Comparison of ENCODE assay signal across 1 cellular context in the genomic region with DNA sequence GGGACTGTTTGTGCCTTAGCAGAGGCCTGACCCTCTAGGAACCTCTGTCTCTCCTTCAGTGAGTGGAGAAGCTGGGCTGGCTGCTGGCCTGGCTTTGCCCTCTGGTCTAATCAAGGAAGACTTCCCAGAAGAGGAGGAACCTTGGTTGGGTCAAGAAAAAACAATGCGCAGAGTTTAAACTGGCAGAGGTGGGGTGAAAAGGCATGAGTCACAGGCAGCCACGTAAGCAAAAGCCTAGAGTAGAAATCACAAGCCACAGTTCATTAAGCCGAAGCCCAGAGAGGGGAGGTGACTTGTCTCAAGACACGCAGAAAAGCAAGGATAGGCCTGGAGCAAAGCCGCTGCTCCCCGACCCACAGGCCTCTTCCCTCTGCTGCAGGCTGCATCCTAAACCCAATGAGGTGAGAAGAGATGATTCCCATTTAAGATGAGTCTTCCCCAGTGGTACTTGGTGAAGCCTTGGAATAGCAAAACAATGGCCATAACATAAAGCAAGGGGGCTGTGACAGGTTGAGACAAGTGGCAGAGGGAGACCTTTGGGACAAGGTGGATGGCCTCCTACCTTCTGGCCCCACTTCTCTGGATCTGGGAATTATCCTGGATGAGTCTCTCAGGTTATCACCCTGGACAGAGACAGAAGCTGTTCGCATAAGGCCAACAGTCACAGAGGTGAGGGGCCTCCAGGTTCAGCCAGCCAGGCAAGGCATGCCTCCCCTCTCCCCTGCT.
TF ChIP-seq lines count a peak whose summit lies in the region.

No MANE protein-coding gene starts in this region.

TF ChIP-seq in K562, 482 proteins besides CTCF, POLR2A, EP300 and RAD21 (continued from another document and continues in another):
- TF ChIP-seq, protein P1, sequence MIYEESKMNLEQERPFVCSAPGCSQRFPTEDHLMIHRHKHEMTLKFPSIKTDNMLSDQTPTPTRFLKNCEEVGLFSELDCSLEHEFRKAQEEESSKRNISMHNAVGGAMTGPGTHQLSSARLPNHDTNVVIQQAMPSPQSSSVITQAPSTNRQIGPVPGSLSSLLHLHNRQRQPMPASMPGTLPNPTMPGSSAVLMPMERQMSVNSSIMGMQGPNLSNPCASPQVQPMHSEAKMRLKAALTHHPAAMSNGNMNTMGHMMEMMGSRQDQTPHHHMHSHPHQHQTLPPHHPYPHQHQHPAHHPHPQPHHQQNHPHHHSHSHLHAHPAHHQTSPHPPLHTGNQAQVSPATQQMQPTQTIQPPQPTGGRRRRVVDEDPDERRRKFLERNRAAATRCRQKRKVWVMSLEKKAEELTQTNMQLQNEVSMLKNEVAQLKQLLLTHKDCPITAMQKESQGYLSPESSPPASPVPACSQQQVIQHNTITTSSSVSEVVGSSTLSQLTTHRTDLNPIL (CRISPR knock-in tag; IDR thresholded peaks at IDR 0.05): no peak
- TF ChIP-seq U2AF1 (optimal IDR thresholded peaks at IDR 0.05; ENCODE audit: low read depth, low read length) (no peak), KDM2B (CRISPR knock-in tag; IDR thresholded peaks at IDR 0.05) (no peak), ZSCAN29 (IDR thresholded peaks at IDR 0.05) (peak; percentile 74; the same call in 1 of the 2 replicates), SRSF7 (optimal IDR thresholded peaks at IDR 0.05; ENCODE audit: low read depth, low read length) (no peak), TBL1XR1 (IDR thresholded peaks at IDR 0.05; ENCODE audit: low read length in 2 of 2) (peak in 1 of 2 experiments; percentile 12; a peak in 1 of 4 replicates), NR2C2 (CRISPR knock-in tag; IDR thresholded peaks at IDR 0.05) (no peak), NR2C2 (tag; IDR thresholded peaks at IDR 0.05) (peak; percentile 71), FOXK2 (conservative IDR thresholded peaks at IDR 0.05 in 1 of 2, IDR thresholded peaks at IDR 0.05 in 1 of 2; ENCODE audit: low read depth in 2 of 2) (no peak; a peak in 1 of 4 replicates), PTBP1 (IDR thresholded peaks at IDR 0.05; ENCODE audit: low read depth, low read length) (peak; percentile 37; the same call in 1 of the 2 replicates), MAFK (IDR thresholded peaks at IDR 0.05; ENCODE audit: low read length) (peak; percentile 64; the same call in 1 of the 2 replicates), CBX1 (IDR thresholded peaks at IDR 0.05; ENCODE audit: low read depth) (no peak), SAFB2 (IDR thresholded peaks at IDR 0.05; ENCODE audit: borderline replicate concordance, low read depth, low read length, severe bottlenecking) (no peak), HMG20A (CRISPR knock-in tag; conservative IDR thresholded peaks at IDR 0.05) (no peak), NBN (IDR thresholded peaks at IDR 0.05; ENCODE audit: low read depth) (peak; percentile 57; the same call in 1 of the 2 replicates), ZNF830 (CRISPR knock-in tag; IDR thresholded peaks at IDR 0.05) (no peak), HDGF (IDR thresholded peaks at IDR 0.05) (peak; percentile 56; the same call in 1 of the 2 replicates), ZC3H11A (IDR thresholded peaks at IDR 0.05; ENCODE audit: low read depth, low read length) (no peak), TEAD2 (tag; IDR thresholded peaks at IDR 0.05) (peak; percentile 43; the same call in 1 of the 2 replicates), MAFF (IDR thresholded peaks at IDR 0.05; ENCODE audit: low read length) (peak; percentile 66), POLR2AphosphoS2 (IDR thresholded peaks at IDR 0.05; ENCODE audit: low read length) (no peak), PYGO2 (tag; IDR thresholded peaks at IDR 0.05) (no peak), CBX8 (IDR thresholded peaks at IDR 0.05; ENCODE audit: borderline replicate concordance, extremely low read depth, low read depth, low read length, poor library complexity, severe bottlenecking) (no peak), TEAD4 (IDR thresholded peaks at IDR 0.05; ENCODE audit: low read length) (no peak), TEAD4 (CRISPR knock-in tag; IDR thresholded peaks at IDR 0.05; ENCODE audit: borderline replicate concordance) (no peak), RBM15 (IDR thresholded peaks at IDR 0.05; ENCODE audit: insufficient read depth, low read length) (no peak), TRIM24 (IDR thresholded peaks at IDR 0.05) (0 out of 4 replicates have a peak, but pooled peaks of 1 of the 2 experiments have one; percentile 55), LCOR (CRISPR knock-in tag; IDR thresholded peaks at IDR 0.05) (no peak), TOE1 (IDR thresholded peaks at IDR 0.05; ENCODE audit: borderline replicate concordance) (0 out of 2 replicates have a peak, but pooled peaks have one; percentile 12), TOE1 (CRISPR knock-in tag; IDR thresholded peaks at IDR 0.05; ENCODE audit: borderline replicate concordance, low read depth) (no peak), ZNF184 (CRISPR knock-in tag; IDR thresholded peaks at IDR 0.05) (no peak)
- TF ChIP-seq, protein P2, sequence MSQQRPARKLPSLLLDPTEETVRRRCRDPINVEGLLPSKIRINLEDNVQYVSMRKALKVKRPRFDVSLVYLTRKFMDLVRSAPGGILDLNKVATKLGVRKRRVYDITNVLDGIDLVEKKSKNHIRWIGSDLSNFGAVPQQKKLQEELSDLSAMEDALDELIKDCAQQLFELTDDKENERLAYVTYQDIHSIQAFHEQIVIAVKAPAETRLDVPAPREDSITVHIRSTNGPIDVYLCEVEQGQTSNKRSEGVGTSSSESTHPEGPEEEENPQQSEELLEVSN (IDR thresholded peaks at IDR 0.05; ENCODE audit: borderline replicate concordance in 1 of 2, extremely low read depth in 1 of 2, insufficient read depth in 1 of 2, insufficient read length in 1 of 2, low read depth in 1 of 2, low read length in 1 of 2, poor library complexity in 1 of 2, severe bottlenecking in 1 of 2): no peak
- TF ChIP-seq, protein P3, sequence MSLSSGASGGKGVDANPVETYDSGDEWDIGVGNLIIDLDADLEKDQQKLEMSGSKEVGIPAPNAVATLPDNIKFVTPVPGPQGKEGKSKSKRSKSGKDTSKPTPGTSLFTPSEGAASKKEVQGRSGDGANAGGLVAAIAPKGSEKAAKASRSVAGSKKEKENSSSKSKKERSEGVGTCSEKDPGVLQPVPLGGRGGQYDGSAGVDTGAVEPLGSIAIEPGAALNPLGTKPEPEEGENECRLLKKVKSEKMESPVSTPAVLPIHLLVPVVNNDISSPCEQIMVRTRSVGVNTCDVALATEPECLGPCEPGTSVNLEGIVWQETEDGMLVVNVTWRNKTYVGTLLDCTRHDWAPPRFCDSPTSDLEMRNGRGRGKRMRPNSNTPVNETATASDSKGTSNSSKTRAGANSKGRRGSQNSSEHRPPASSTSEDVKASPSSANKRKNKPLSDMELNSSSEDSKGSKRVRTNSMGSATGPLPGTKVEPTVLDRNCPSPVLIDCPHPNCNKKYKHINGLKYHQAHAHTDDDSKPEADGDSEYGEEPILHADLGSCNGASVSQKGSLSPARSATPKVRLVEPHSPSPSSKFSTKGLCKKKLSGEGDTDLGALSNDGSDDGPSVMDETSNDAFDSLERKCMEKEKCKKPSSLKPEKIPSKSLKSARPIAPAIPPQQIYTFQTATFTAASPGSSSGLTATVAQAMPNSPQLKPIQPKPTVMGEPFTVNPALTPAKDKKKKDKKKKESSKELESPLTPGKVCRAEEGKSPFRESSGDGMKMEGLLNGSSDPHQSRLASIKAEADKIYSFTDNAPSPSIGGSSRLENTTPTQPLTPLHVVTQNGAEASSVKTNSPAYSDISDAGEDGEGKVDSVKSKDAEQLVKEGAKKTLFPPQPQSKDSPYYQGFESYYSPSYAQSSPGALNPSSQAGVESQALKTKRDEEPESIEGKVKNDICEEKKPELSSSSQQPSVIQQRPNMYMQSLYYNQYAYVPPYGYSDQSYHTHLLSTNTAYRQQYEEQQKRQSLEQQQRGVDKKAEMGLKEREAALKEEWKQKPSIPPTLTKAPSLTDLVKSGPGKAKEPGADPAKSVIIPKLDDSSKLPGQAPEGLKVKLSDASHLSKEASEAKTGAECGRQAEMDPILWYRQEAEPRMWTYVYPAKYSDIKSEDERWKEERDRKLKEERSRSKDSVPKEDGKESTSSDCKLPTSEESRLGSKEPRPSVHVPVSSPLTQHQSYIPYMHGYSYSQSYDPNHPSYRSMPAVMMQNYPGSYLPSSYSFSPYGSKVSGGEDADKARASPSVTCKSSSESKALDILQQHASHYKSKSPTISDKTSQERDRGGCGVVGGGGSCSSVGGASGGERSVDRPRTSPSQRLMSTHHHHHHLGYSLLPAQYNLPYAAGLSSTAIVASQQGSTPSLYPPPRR (CRISPR knock-in tag; IDR thresholded peaks at IDR 0.05; ENCODE audit: borderline replicate concordance): no peak
- TF ChIP-seq, protein P4, sequence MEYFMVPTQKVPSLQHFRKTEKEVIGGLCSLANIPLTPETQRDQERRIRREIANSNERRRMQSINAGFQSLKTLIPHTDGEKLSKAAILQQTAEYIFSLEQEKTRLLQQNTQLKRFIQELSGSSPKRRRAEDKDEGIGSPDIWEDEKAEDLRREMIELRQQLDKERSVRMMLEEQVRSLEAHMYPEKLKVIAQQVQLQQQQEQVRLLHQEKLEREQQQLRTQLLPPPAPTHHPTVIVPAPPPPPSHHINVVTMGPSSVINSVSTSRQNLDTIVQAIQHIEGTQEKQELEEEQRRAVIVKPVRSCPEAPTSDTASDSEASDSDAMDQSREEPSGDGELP (CRISPR knock-in tag; IDR thresholded peaks at IDR 0.05; ENCODE audit: borderline replicate concordance): no peak
- TF ChIP-seq, protein P5, sequence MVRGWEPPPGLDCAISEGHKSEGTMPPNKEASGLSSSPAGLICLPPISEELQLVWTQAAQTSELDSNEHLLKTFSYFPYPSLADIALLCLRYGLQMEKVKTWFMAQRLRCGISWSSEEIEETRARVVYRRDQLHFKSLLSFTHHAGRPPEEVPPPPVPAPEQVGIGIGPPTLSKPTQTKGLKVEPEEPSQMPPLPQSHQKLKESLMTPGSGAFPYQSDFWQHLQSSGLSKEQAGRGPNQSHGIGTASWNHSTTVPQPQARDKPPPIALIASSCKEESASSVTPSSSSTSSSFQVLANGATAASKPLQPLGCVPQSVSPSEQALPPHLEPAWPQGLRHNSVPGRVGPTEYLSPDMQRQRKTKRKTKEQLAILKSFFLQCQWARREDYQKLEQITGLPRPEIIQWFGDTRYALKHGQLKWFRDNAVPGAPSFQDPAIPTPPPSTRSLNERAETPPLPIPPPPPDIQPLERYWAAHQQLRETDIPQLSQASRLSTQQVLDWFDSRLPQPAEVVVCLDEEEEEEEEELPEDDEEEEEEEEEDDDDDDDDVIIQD (CRISPR knock-in tag; IDR thresholded peaks at IDR 0.05): no peak
- TF ChIP-seq, protein P6, sequence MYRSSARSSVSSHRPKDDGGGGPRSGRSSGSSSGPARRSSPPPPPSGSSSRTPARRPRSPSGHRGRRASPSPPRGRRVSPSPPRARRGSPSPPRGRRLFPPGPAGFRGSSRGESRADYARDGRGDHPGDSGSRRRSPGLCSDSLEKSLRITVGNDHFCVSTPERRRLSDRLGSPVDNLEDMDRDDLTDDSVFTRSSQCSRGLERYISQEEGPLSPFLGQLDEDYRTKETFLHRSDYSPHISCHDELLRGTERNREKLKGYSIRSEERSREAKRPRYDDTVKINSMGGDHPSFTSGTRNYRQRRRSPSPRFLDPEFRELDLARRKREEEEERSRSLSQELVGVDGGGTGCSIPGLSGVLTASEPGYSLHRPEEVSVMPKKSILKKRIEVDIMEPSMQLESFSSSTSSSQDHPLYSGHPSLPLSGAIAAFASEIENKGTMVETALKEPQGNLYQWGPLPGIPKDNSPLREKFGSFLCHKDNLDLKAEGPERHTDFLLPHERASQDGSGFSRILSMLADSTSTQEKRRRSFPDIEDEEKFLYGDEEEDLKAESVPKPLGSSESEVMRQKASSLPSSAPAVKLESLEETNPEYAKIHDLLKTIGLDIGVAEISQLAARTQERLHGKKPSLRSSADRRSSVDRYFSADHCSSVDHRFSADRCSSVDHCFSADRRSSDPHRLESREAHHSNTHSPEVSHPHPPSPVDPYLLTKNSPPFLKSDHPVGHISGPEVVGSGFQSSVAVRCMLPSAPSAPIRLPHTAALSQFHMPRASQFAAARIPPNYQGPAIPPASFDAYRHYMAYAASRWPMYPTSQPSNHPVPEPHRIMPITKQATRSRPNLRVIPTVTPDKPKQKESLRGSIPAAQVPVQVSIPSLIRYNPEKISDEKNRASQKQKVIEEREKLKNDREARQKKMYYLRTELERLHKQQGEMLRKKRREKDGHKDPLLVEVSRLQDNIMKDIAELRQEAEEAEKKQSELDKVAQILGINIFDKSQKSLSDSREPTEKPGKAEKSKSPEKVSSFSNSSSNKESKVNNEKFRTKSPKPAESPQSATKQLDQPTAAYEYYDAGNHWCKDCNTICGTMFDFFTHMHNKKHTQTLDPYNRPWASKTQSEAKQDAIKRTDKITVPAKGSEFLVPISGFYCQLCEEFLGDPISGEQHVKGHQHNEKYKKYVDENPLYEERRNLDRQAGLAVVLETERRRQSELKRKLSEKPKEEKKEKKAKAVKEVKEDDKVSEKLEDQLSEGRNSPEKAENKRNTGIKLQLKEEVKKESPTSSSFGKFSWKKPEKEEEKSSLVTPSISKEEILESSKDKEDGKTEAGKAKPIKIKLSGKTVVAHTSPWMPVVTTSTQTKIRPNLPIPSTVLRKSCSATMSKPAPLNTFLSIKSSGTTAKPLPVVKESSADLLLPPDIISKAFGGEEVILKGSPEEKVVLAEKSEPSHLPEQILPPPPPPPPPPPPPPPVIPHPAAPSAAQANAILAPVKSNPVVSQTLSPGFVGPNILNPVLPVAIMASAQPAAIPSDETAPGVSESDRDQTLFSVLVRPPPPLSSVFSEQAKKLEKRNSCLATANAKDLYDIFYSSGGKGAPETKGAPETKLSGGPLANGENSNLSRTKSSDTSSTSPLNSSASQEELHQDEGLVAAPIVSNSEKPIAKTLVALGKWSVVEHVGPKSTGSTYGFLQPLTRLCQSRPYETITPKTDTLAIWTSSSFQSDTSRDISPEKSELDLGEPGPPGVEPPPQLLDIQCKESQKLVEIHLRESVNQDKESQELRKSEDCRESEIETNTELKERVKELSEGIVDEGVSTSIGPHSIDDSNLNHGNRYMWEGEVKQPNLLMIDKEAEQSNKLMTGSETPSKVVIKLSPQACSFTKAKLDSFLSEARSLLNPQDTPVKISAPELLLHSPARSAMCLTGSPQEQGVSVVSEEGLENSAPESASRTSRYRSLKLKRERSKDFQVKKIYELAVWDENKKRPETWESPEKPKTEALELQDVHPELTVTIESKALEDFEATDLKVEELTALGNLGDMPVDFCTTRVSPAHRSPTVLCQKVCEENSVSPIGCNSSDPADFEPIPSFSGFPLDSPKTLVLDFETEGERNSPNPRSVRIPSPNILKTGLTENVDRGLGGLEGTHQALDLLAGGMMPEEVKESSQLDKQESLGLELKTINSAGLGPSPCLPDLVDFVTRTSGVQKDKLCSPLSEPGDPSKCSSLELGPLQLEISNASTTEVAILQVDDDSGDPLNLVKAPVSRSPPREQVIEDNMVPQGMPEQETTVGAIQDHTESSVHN (IDR thresholded peaks at IDR 0.05; ENCODE audit: borderline replicate concordance in 1 of 2, low read depth in 1 of 2): 0 out of 4 replicates have a peak, but pooled peaks of 1 of the 2 experiments have one; percentile 48
- TF ChIP-seq, protein P7, sequence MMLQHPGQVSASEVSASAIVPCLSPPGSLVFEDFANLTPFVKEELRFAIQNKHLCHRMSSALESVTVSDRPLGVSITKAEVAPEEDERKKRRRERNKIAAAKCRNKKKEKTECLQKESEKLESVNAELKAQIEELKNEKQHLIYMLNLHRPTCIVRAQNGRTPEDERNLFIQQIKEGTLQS (IDR thresholded peaks at IDR 0.05): peak; percentile 90
- TF ChIP-seq, protein P7 (CRISPR knock-in tag; conservative IDR thresholded peaks at IDR 0.05): no peak
